In genomic region chr22:45977551-45978274, GRCh38 we compare ENCODE assay signal across 10 cellular contexts. TPM values are rescaled to one million over a fixed set of nuclear protein-coding genes. Genes with fewer than 3 reads are reported as not detected.
DNase-seq lines count a peak whose midpoint lies in the region; ATAC-seq and TF ChIP-seq lines count a peak whose summit lies in the region.
"Had no signal": no experiment of that assay in that cellular context is flagged by ENCODE, and none has a peak within 500 bp of the region (broad histone marks: within the 10 kb centered on the region; RNA-seq: fewer than 3 reads in every experiment).

No MANE protein-coding gene starts in this region.

- DNase-seq in NCI-H2196 (lab: John Stamatoyannopoulos, UW; ENCODE audit: unreplicated experiment): peak; percentile 41
- no peak for DNase-seq in NCI-H2196 treated with DMSO at 0.1 percent for 48 hours (lab: John Stamatoyannopoulos, UW; ENCODE audit: unreplicated experiment)
- peak; percentile 35 for DNase-seq in MCF 10A (ENCODE audit: unreplicated experiment)
- DNase-seq in neural crest cell (ENCODE audit: low read depth, low spot score): no peak
- no peak for DNase-seq in NCI-H2227 treated with DMSO at 0.1 percent for 48 hours (lab: John Stamatoyannopoulos, UW)
- no peak for DNase-seq in SKM-1 treated with dmso at 0.1 percent for 144 hours (lab: John Stamatoyannopoulos, UW; ENCODE audit: unreplicated experiment)

- ATAC-seq in GM19463 (IDR thresholded peaks at IDR 0.05; ENCODE audit: unreplicated experiment): no peak

- POLR2A ChIA-PET in MCF 10A (lab: Yijun Ruan, JAX): interaction anchor here (0.6 to 0.7 kb wide), 3 partner anchors 18 to 424 kb away, joined by 3 to 4 read pairs (median 4); no protein-coding TSS in a partner anchor

- H3K4me3 Mint-ChIP-seq in MCF 10A (ENCODE audit: unreplicated experiment) (peak overlapping the region; percentile 49), neural crest cell (peak overlapping the region; percentile 72)
- H3K4me3 Mint-ChIP-seq: dendritic cell treated with granulocyte-macrophage colony-stimulating factor and Interleukin-4, amounts not matched to agents 40 ng/mL and 50 ng/mL, for 4 days had no signal

- H3K36me3 Mint-ChIP-seq in MCF 10A (ENCODE audit: insufficient read depth, unreplicated experiment) (no peaks in the 10 kb centered on the region), neural crest cell (ENCODE audit: low read depth) (peaks cover 2% of the 10 kb centered on the region)

- peaks cover 71% of the 10 kb centered on the region for H3K27me3 ChIP-seq in HUES6 (ENCODE audit: control insufficient read depth, insufficient read depth, low read length)

- H3K4me1 Mint-ChIP-seq in MCF 10A (ENCODE audit: insufficient read depth, unreplicated experiment): no peaks in the 10 kb centered on the region
- peaks cover 17% of the 10 kb centered on the region for H3K4me1 Mint-ChIP-seq in neural crest cell

- H3K36me3 ChIP-seq in HUES6 (ENCODE audit: control insufficient read depth, insufficient read depth, low read length): no peaks in the 10 kb centered on the region

- peak overlapping the region; percentile 59 for H3K4me3 ChIP-seq in HUES6 (ENCODE audit: low read depth, low read length)

- H3K9me3 Mint-ChIP-seq in MCF 10A (ENCODE audit: unreplicated experiment): no peaks in the 10 kb centered on the region
- H3K9me3 Mint-ChIP-seq in neural crest cell: no peaks in the 10 kb centered on the region
- H3K9me3 Mint-ChIP-seq: dendritic cell treated with granulocyte-macrophage colony-stimulating factor and Interleukin-4, amounts not matched to agents 40 ng/mL and 50 ng/mL, for 4 days had no signal

- TF ChIP-seq CTCF in MCF 10A (IDR thresholded peaks at IDR 0.05; ENCODE audit: unreplicated experiment) (no peak), neural crest cell (conservative IDR thresholded peaks at IDR 0.05) (no peak)

- no TSS peak for BruUV-seq in MCF 10A (replicated peaks; lab: Mats Ljungman, UMichigan)

- H3K27ac Mint-ChIP-seq in MCF 10A (ENCODE audit: low read depth, unreplicated experiment) (no peak overlapping the region), neural crest cell (ENCODE audit: unreplicated experiment) (no peak overlapping the region)
- H3K27ac Mint-ChIP-seq: dendritic cell treated with granulocyte-macrophage colony-stimulating factor and Interleukin-4, amounts not matched to agents 40 ng/mL and 50 ng/mL, for 4 days had no signal

- CTCF ChIA-PET in MCF 10A (lab: Yijun Ruan, JAX): interaction anchor here (0.6 to 0.9 kb wide), 5 partner anchors 534 to 694 kb away, joined by 3 to 5 read pairs (median 3); no protein-coding TSS in a partner anchor

- H3K9ac ChIP-seq in HUES6 (ENCODE audit: low read length): no peak overlapping the region

- peaks cover 2% of the 10 kb centered on the region; the same call in 1 of the 2 replicates for H3K9me3 ChIP-seq in HUES6 (ENCODE audit: control insufficient read depth, insufficient read depth, low read depth, low read length)

- H3K27me3 Mint-ChIP-seq in MCF 10A (ENCODE audit: insufficient read depth, unreplicated experiment): no peaks in the 10 kb centered on the region
- H3K27me3 Mint-ChIP-seq in neural crest cell (ENCODE audit: low read depth): peaks cover 51% of the 10 kb centered on the region

- peaks cover 11% of the 10 kb centered on the region; the same call in 1 of the 2 replicates for H3K4me1 ChIP-seq in HUES6 (ENCODE audit: control insufficient read depth, insufficient read depth, low read length)

- intact Hi-C loops in MCF 10A (cut with micrococcal nuclease): no loop called here

- no peak overlapping the region for H3K27ac ChIP-seq in HUES6 (ENCODE audit: low read depth, low read length)

RNA-seq across cellular contexts. Expression of gene WNT7B, which starts 0.8 kb away (rescaled TPM):
- total RNA-seq in MCF 10A (2022) (0.28 and 0.39 TPM in 2 replicates), neural crest cell (12.6 and 14.2 TPM in 2 replicates)
- total RNA-seq: K562 had no signal

Comparison
In these comparisons a context has a peak if more than half of its experiments do, and no peak if none do; other contexts are left out.
1. DNase-seq: peak in NCI-H2196 (single experiment) and MCF 10A (single experiment); none in NCI-H2196 treated with DMSO at 0.1 percent for 48 hours (single experiment), neural crest cell (single experiment), NCI-H2227 treated with DMSO at 0.1 percent for 48 hours (single experiment) and SKM-1 treated with dmso at 0.1 percent for 144 hours (single experiment).